In the genomic region with DNA sequence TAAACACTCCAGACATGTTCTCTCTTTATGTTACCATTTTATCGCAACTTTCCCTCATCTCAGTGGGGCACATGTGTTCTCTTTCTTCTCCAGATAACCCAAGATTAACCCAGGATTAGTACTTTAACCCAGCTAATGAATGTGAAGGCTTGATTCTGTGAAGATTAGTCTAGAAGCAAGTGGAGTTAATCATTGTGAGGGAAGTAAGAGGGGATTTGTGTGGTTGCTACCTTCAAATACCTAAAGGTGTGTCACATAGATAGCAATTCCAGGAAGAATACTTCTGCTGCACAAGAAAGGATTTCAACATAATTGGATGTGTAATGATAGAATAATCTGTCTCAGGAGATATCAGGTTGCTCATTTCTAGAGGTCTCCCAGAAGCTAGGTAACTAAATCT, we compare ENCODE assay signal across 23 cellular contexts.
"Had no signal": no experiment of that assay in that cellular context is flagged by ENCODE, and none has a peak within 500 bp of the region (broad histone marks: within the 10 kb centered on the region; RNA-seq: fewer than 3 reads in every experiment).

No MANE protein-coding gene starts in this region.

- H3K27ac ChIP-seq: heart right ventricle, lower lobe of right lung, neural progenitor cell, transverse colon, uterus had no signal

- H3K36me3 ChIP-seq: heart right ventricle, lower lobe of right lung, neural progenitor cell, transverse colon, uterus had no signal

- H3K4me1 ChIP-seq: heart right ventricle, lower lobe of right lung, transverse colon, uterus had no signal

- H3K4me3 ChIP-seq: heart right ventricle, lower lobe of right lung, neural progenitor cell, transverse colon, uterus had no signal

- DNase-seq: activated CD4-positive, alpha-beta memory T cell treated with anti-CD3 and anti-CD28 coated beads for 36 hours; activated CD4-positive, alpha-beta T cell treated with anti-CD3 and anti-CD28 coated beads for 4 hours; activated CD4-positive, CD25-positive, alpha-beta regulatory T cell; activated naive CD4-positive, alpha-beta T cell treated with anti-CD3 and anti-CD28 coated beads for 36 hours; activated naive CD8-positive, alpha-beta T cell treated with anti-CD3 and anti-CD28 coated beads, Interleukin-2, amount 10 ng/mL, durations not matched to agents 7 days and 5 days; activated T-cell treated with anti-CD3 and anti-CD28 coated beads, Interleukin-2, amount 50 U/mL, for 48 hours; amygdala; cortex of kidney; endodermal cell; heart right ventricle; kidney; lower lobe of right lung; naive thymus-derived CD4-positive, alpha-beta T cell; posterior cingulate gyrus; small intestine; stimulated activated CD4-positive, alpha-beta T cell treated with anti-CD3 and anti-CD28 coated beads, Interleukin-15, amount 100 ng/mL, for 24 hours; stimulated activated naive B cell treated with anti-CD40 and anti-IgM and Interleukin-4, amounts not matched to agents 10 μg/mL and 1 μg/mL and 100 μg/mL, for 72 hours; T1000; transverse colon; uterus had no signal

- H2AFZ ChIP-seq: neural progenitor cell had no signal

- H3K27me3 ChIP-seq: heart right ventricle, neural progenitor cell, transverse colon, uterus had no signal

- H3K9ac ChIP-seq: neural progenitor cell had no signal

- H3K9me3 ChIP-seq: heart right ventricle, lower lobe of right lung, transverse colon, uterus had no signal

- H3K4me2 ChIP-seq: neural progenitor cell had no signal

- ATAC-seq: heart right ventricle; left lobe of liver; lower lobe of right lung; naive thymus-derived CD4-positive, alpha-beta T cell; sciatic nerve; stimulated activated naive B cell treated with anti-CD40 and anti-IgM and Interleukin-4, amounts not matched to agents 10 μg/mL and 1 μg/mL and 100 μg/mL, for 72 hours had no signal
